ENCODE assay signal across 23 cellular contexts in the genomic region with DNA sequence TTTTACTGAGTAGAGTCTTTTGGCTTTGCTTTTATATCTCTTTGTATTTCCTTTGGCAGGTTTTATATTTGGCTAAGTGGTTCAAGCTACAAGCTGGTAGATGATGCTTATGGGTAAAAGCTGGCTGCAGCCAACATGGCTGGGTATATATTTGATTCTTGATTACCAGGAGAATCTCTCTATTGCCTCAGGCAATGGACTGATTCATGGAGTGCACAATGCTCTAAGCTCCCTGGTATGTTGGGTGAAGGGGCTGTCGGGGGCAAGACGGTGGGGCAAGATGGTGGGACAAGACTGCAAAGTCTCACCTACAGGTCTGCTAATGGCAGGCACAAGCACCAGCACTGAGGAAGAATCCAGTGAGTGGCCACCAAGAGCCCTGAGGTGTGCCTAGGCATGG.
A peak's percentile ranks its signal among the peaks of the same experiment; 100 is the strongest.
DNase-seq lines count a peak whose midpoint lies in the region; ATAC-seq and TF ChIP-seq lines count a peak whose summit lies in the region.
"Had no signal": no experiment of that assay in that cellular context is flagged by ENCODE, and none has a peak within 500 bp of the region (broad histone marks: within the 10 kb centered on the region; RNA-seq: fewer than 3 reads in every experiment).

No MANE protein-coding gene starts in this region.

- H3K9ac ChIP-seq in mammary epithelial cell (ENCODE audit: insufficient read depth, low read length): no peak overlapping the region
- H3K9ac ChIP-seq: BLaER1 treated with 17β-estradiol and CSF1 and Interleukin-3, amounts not matched to agents 10 nM and 100 nM had no signal

- in situ Hi-C loops in mammary epithelial cell (cut with MboI; ENCODE audit: low sequenced_read_pairs in 2 of 2): no loop called here

- H3K27me3 ChIP-seq in mammary epithelial cell (ENCODE audit: insufficient read depth, low read length) (no peaks in the 10 kb centered on the region), foreskin keratinocyte (no peaks in the 10 kb centered on the region)
- H3K27me3 ChIP-seq: BE2C; BLaER1 treated with 17β-estradiol and CSF1 and Interleukin-3, amounts not matched to agents 10 nM and 100 nM had no signal

- H3K4me3 Mint-ChIP-seq in activated CD8-positive, alpha-beta T cell treated with anti-CD3 and anti-CD28 coated beads, Interleukin-2, amount 10 ng/mL, durations not matched to agents 7 days and 5 days: no peak overlapping the region
- H3K4me3 Mint-ChIP-seq: CD14-positive monocyte; CD4-positive, alpha-beta T cell; CD8-positive, alpha-beta memory T cell; HFFc6 had no signal

- BruUV-seq in mammary epithelial cell (replicated peaks; lab: Mats Ljungman, UMichigan): no TSS peak

- peak overlapping the region; percentile 66 for H2AFZ ChIP-seq in mammary epithelial cell (ENCODE audit: low read depth, low read length)

- intact Hi-C loops in mammary epithelial cell (cut with micrococcal nuclease): no loop called here

- H3K9me3 Mint-ChIP-seq in activated CD8-positive, alpha-beta T cell treated with anti-CD3 and anti-CD28 coated beads, Interleukin-2, amount 10 ng/mL, durations not matched to agents 7 days and 5 days (ENCODE audit: insufficient read depth): peaks cover 7% of the 10 kb centered on the region

- H3K36me3 ChIP-seq in mammary epithelial cell (ENCODE audit: insufficient read depth, low read length): no peaks in the 10 kb centered on the region
- H3K36me3 ChIP-seq: BE2C; BLaER1 treated with 17β-estradiol and CSF1 and Interleukin-3, amounts not matched to agents 10 nM and 100 nM; HAP-1 had no signal

- H3K4me1 ChIP-seq in mammary epithelial cell (ENCODE audit: insufficient read depth, low read length): peaks cover 21% of the 10 kb centered on the region
- H3K4me1 ChIP-seq in foreskin keratinocyte: peaks cover 8% of the 10 kb centered on the region
- H3K4me1 ChIP-seq: A549; BE2C; BLaER1 treated with 17β-estradiol and CSF1 and Interleukin-3, amounts not matched to agents 10 nM and 100 nM; HAP-1 had no signal

- H4K20me1 ChIP-seq in mammary epithelial cell (ENCODE audit: insufficient read depth, low read length): no peaks in the 10 kb centered on the region
- H4K20me1 ChIP-seq: BLaER1 treated with 17β-estradiol and CSF1 and Interleukin-3, amounts not matched to agents 10 nM and 100 nM had no signal

- H3K36me3 Mint-ChIP-seq in activated CD8-positive, alpha-beta T cell treated with anti-CD3 and anti-CD28 coated beads, Interleukin-2, amount 10 ng/mL, durations not matched to agents 7 days and 5 days (ENCODE audit: low read depth): no peaks in the 10 kb centered on the region
- H3K36me3 Mint-ChIP-seq: CD14-positive monocyte; CD8-positive, alpha-beta memory T cell had no signal

- H3K4me1 Mint-ChIP-seq in activated CD8-positive, alpha-beta T cell treated with anti-CD3 and anti-CD28 coated beads, Interleukin-2, amount 10 ng/mL, durations not matched to agents 7 days and 5 days (ENCODE audit: low read depth): no peaks in the 10 kb centered on the region
- H3K4me1 Mint-ChIP-seq: CD14-positive monocyte; CD8-positive, alpha-beta memory T cell had no signal

- peak; percentile 71 for ATAC-seq in foreskin keratinocyte
- no peak for ATAC-seq in GM18519 (IDR thresholded peaks at IDR 0.05; ENCODE audit: low FRiP score, unreplicated experiment)
- ATAC-seq in activated CD8-positive, alpha-beta T cell treated with anti-CD3 and anti-CD28 coated beads, Interleukin-2, amount 10 ng/mL, durations not matched to agents 7 days and 5 days: no peak
- ATAC-seq: A549, GM12878 had no signal

- dilution Hi-C loops in mammary epithelial cell (cut with HindIII; ENCODE audit: low sequenced_read_pairs): no loop called here

- H3K4me2 ChIP-seq in mammary epithelial cell (ENCODE audit: insufficient read depth, low read depth, low read length): peak overlapping the region; percentile 45
- H3K4me2 ChIP-seq: A549; BLaER1 treated with 17β-estradiol and CSF1 and Interleukin-3, amounts not matched to agents 10 nM and 100 nM had no signal

- CTCF ChIA-PET in RWPE1 (lab: Yijun Ruan, JAX): no interaction called here
- CTCF ChIA-PET in mammary epithelial cell (lab: Charles Lee; ENCODE audit: low non-redundant PET): no interaction called here
- CTCF ChIA-PET in activated CD8-positive, alpha-beta T cell treated with anti-CD3 and anti-CD28 coated beads, Interleukin-2, amount 10 ng/mL, durations not matched to agents 7 days and 5 days (lab: Charles Lee): no interaction called here

- 71% methylated on average over 2 of the region's 2 CpGs for WGBS in mammary epithelial cell (ENCODE audit: low coverage, missing lambda C conversion rate)

- no peak overlapping the region for H3K27ac Mint-ChIP-seq in activated CD8-positive, alpha-beta T cell treated with anti-CD3 and anti-CD28 coated beads, Interleukin-2, amount 10 ng/mL, durations not matched to agents 7 days and 5 days
- H3K27ac Mint-ChIP-seq: CD14-positive monocyte; CD4-positive, alpha-beta T cell; HFFc6 had no signal

- no peak for DNase-seq in RWPE1 (ENCODE audit: low spot score)
- peak; percentile 37 for DNase-seq in mammary epithelial cell
- DNase-seq in epithelial cell of prostate (ENCODE audit: low read depth, low spot score): no peak
- DNase-seq in foreskin keratinocyte: peak; percentile 13 to 61
- DNase-seq in KG1 (lab: John Stamatoyannopoulos, UW): no peak
- DNase-seq in activated CD4-positive, alpha-beta T cell treated with anti-CD3 and anti-CD28 coated beads, Interleukin-2, amount 50 U/mL, for 48 hours: no peak
- no peak for DNase-seq in activated CD8-positive, alpha-beta T cell treated with anti-CD3 and anti-CD28 coated beads, Interleukin-2, amount 10 ng/mL, durations not matched to agents 7 days and 5 days
- DNase-seq: 8988T; BE2C; CD4-positive, alpha-beta T cell; CD8-positive, alpha-beta memory T cell; DMS 273 treated with DMSO at 0.1 percent for 48 hours; DMS79; EL; GDM1; GOT3; HFFc6 had no signal

- H3K79me2 ChIP-seq in mammary epithelial cell (ENCODE audit: insufficient read depth, low read length): no peaks in the 10 kb centered on the region

- POLR2A ChIA-PET in RWPE1 (lab: Yijun Ruan, JAX; ENCODE audit: low non-redundant PET): no interaction called here
- POLR2A ChIA-PET in activated CD8-positive, alpha-beta T cell treated with anti-CD3 and anti-CD28 coated beads, Interleukin-2, amount 10 ng/mL, durations not matched to agents 7 days and 5 days (lab: Charles Lee): no interaction called here

- H3K27me3 Mint-ChIP-seq in activated CD8-positive, alpha-beta T cell treated with anti-CD3 and anti-CD28 coated beads, Interleukin-2, amount 10 ng/mL, durations not matched to agents 7 days and 5 days (ENCODE audit: low read depth): no peaks in the 10 kb centered on the region
- H3K27me3 Mint-ChIP-seq: CD4-positive, alpha-beta T cell had no signal

- no peak for TF ChIP-seq CTCF in RWPE1 (conservative IDR thresholded peaks at IDR 0.05; ENCODE audit: low read depth)
- no peak for TF ChIP-seq CTCF in mammary epithelial cell (conservative IDR thresholded peaks at IDR 0.05 in 1 of 2, IDR thresholded peaks at IDR 0.05 in 1 of 2; ENCODE audit: extremely low read depth in 1 of 2, insufficient read depth in 1 of 2, low read depth in 1 of 2, low read length in 2 of 2)
- no peak for TF ChIP-seq CTCF in foreskin keratinocyte (conservative IDR thresholded peaks at IDR 0.05)

- H3K4me3 ChIP-seq in mammary epithelial cell (replicated peaks in 1 of 3; ENCODE audit: insufficient read depth in 1 of 3, low read depth in 2 of 3, low read length in 3 of 3): no peak overlapping the region
- H3K4me3 ChIP-seq: A549; BLaER1 treated with 17β-estradiol and CSF1 and Interleukin-3, amounts not matched to agents 10 nM and 100 nM; GM12878; HAP-1 had no signal

- H3K27ac ChIP-seq in RWPE1 (peak overlapping the region; percentile 95), mammary epithelial cell (ENCODE audit: insufficient read depth, low read depth, low read length) (peak overlapping the region; percentile 53), epithelial cell of prostate (peak overlapping the region; percentile 89), foreskin keratinocyte (no peak overlapping the region)
- H3K27ac ChIP-seq: A549; BLaER1 treated with 17β-estradiol and CSF1 and Interleukin-3, amounts not matched to agents 10 nM and 100 nM had no signal

- H3K9me3 ChIP-seq in mammary epithelial cell (replicated peaks; ENCODE audit: insufficient read depth, low read length): peaks cover 5% of the 10 kb centered on the region
- H3K9me3 ChIP-seq: BE2C, HAP-1 had no signal

Comparison
In these comparisons a context has a peak if more than half of its experiments do, and no peak if none do; other contexts are left out.
1. DNase-seq: peak in mammary epithelial cell (single experiment) and foreskin keratinocyte (2 of 2); none in RWPE1 (single experiment), epithelial cell of prostate (single experiment), KG1 (single experiment), activated CD4-positive, alpha-beta T cell treated with anti-CD3 and anti-CD28 coated beads, Interleukin-2, amount 50 U/mL, for 48 hours (0 of 2) and activated CD8-positive, alpha-beta T cell treated with anti-CD3 and anti-CD28 coated beads, Interleukin-2, amount 10 ng/mL, durations not matched to agents 7 days and 5 days (single experiment).